Comparison of ENCODE assay signal across 1 cellular context in the genomic region with DNA sequence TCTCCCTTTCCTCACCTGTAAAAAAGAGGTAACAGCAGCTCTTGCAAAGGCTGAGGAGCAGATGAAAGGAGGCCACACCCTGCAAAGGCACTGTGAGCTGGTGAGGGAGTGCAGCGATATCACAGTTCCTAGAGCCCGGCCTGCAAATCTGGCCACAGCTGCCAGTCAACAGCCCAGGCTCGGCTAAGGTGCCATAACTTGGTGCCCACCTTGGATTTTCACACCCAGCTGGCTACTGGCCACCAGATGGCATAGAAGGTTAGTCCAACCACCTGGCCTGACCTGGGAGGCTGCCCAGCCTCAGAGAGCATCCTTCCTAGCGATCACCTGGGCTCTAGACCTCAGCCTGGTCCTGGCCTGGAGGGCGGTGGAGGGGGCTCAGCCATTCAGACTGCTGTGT.
TF ChIP-seq lines count a peak whose summit lies in the region.

No MANE protein-coding gene starts in this region.

TF ChIP-seq in Ishikawa, 13 proteins besides CTCF, POLR2A, EP300 and RAD21:
- TF ChIP-seq YY1 (IDR thresholded peaks at IDR 0.05; ENCODE audit: low read depth), result no peak
- no peak for TF ChIP-seq TCF12 (IDR thresholded peaks at IDR 0.05; ENCODE audit: low read depth)
- no peak for TF ChIP-seq EGR1 (IDR thresholded peaks at IDR 0.05)
- no peak for TF ChIP-seq FOXM1 (IDR thresholded peaks at IDR 0.05; ENCODE audit: borderline replicate concordance, low read depth)
- TF ChIP-seq ZBTB7A (IDR thresholded peaks at IDR 0.05; ENCODE audit: low read depth), result no peak
- TF ChIP-seq, protein P1, sequence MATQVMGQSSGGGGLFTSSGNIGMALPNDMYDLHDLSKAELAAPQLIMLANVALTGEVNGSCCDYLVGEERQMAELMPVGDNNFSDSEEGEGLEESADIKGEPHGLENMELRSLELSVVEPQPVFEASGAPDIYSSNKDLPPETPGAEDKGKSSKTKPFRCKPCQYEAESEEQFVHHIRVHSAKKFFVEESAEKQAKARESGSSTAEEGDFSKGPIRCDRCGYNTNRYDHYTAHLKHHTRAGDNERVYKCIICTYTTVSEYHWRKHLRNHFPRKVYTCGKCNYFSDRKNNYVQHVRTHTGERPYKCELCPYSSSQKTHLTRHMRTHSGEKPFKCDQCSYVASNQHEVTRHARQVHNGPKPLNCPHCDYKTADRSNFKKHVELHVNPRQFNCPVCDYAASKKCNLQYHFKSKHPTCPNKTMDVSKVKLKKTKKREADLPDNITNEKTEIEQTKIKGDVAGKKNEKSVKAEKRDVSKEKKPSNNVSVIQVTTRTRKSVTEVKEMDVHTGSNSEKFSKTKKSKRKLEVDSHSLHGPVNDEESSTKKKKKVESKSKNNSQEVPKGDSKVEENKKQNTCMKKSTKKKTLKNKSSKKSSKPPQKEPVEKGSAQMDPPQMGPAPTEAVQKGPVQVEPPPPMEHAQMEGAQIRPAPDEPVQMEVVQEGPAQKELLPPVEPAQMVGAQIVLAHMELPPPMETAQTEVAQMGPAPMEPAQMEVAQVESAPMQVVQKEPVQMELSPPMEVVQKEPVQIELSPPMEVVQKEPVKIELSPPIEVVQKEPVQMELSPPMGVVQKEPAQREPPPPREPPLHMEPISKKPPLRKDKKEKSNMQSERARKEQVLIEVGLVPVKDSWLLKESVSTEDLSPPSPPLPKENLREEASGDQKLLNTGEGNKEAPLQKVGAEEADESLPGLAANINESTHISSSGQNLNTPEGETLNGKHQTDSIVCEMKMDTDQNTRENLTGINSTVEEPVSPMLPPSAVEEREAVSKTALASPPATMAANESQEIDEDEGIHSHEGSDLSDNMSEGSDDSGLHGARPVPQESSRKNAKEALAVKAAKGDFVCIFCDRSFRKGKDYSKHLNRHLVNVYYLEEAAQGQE (IDR thresholded peaks at IDR 0.05; ENCODE audit: low read depth), result no peak
- no peak for TF ChIP-seq TAF1 (IDR thresholded peaks at IDR 0.05; ENCODE audit: low read depth)
- TF ChIP-seq, protein P2, sequence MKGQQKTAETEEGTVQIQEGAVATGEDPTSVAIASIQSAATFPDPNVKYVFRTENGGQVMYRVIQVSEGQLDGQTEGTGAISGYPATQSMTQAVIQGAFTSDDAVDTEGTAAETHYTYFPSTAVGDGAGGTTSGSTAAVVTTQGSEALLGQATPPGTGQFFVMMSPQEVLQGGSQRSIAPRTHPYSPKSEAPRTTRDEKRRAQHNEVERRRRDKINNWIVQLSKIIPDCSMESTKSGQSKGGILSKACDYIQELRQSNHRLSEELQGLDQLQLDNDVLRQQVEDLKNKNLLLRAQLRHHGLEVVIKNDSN (IDR thresholded peaks at IDR 0.05), result no peak
- TF ChIP-seq NFIC (IDR thresholded peaks at IDR 0.05), result no peak
- TF ChIP-seq TEAD4 (IDR thresholded peaks at IDR 0.05), result no peak
- TF ChIP-seq, protein P3, sequence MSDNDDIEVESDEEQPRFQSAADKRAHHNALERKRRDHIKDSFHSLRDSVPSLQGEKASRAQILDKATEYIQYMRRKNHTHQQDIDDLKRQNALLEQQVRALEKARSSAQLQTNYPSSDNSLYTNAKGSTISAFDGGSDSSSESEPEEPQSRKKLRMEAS (IDR thresholded peaks at IDR 0.05), result no peak
- TF ChIP-seq CEBPB (IDR thresholded peaks at IDR 0.05), result no peak
- TF ChIP-seq CREB1 (IDR thresholded peaks at IDR 0.05; ENCODE audit: low read depth), result no peak
